In genomic region chr4:27930291-27930690, GRCh38 we compare ENCODE assay signal across 24 cellular contexts.
DNase-seq lines count a peak whose midpoint lies in the region; TF ChIP-seq lines count a peak whose summit lies in the region.
"Had no signal": no experiment of that assay in that cellular context is flagged by ENCODE, and none has a peak within 500 bp of the region (broad histone marks: within the 10 kb centered on the region; RNA-seq: fewer than 3 reads in every experiment).

No MANE protein-coding gene starts in this region.

- H3K36me3 Mint-ChIP-seq in MCF 10A (ENCODE audit: insufficient read depth, unreplicated experiment), result no peaks in the 10 kb centered on the region
- H3K36me3 Mint-ChIP-seq: CD14-positive monocyte; CD4-positive, alpha-beta memory T cell; CD4-positive, CD25-positive, alpha-beta regulatory T cell; CD8-positive, alpha-beta memory T cell; CD8-positive, alpha-beta T cell had no signal

- no peak for TF ChIP-seq CTCF in MCF 10A (IDR thresholded peaks at IDR 0.05; ENCODE audit: unreplicated experiment)

- H3K27ac Mint-ChIP-seq in MCF 10A (ENCODE audit: low read depth, unreplicated experiment), result no peak overlapping the region
- H3K27ac Mint-ChIP-seq: B cell; CD14-positive monocyte; CD4-positive, alpha-beta memory T cell; CD4-positive, alpha-beta T cell; CD4-positive, CD25-positive, alpha-beta regulatory T cell; CD8-positive, alpha-beta memory T cell; CD8-positive, alpha-beta T cell had no signal

- H3K9me3 Mint-ChIP-seq in MCF 10A (ENCODE audit: unreplicated experiment), result no peaks in the 10 kb centered on the region

- DNase-seq in SK-N-DZ (ENCODE audit: low spot score), result peak; percentile 95
- no peak for DNase-seq in MCF 10A (ENCODE audit: unreplicated experiment)
- DNase-seq: 8988T; ACHN; AML-193; BE2C; C1 segment of cervical spinal cord; Caco-2; Calu3; CD4-positive, alpha-beta memory T cell; CD4-positive, alpha-beta T cell; CD4-positive, CD25-positive, alpha-beta regulatory T cell; CD8-positive, alpha-beta memory T cell; CD8-positive, alpha-beta T cell; COR-L47; DMS 273 treated with DMSO at 0.1 percent for 48 hours; DMS153; DMS53; DMS79; DMS79 treated with DMSO at 0.1 percent for 48 hours; DND-41; EL had no signal

- CTCF ChIA-PET in MCF 10A (lab: Yijun Ruan, JAX), result no interaction called here

- POLR2A ChIA-PET in MCF 10A (lab: Yijun Ruan, JAX), result interaction anchor here (0.6 kb wide), 1 partner anchor 1070 kb away, joined by 3 read pairs; the partner anchor contains the start of gene STIM2

- BruUV-seq in MCF 10A (replicated peaks; lab: Mats Ljungman, UMichigan), result no TSS peak

- no peak overlapping the region for H3K4me3 Mint-ChIP-seq in MCF 10A (ENCODE audit: unreplicated experiment)
- H3K4me3 Mint-ChIP-seq: B cell; CD14-positive monocyte; CD4-positive, alpha-beta memory T cell; CD4-positive, alpha-beta T cell; CD4-positive, CD25-positive, alpha-beta regulatory T cell; CD8-positive, alpha-beta memory T cell; CD8-positive, alpha-beta T cell had no signal

- H3K27me3 Mint-ChIP-seq in MCF 10A (ENCODE audit: insufficient read depth, unreplicated experiment), result no peaks in the 10 kb centered on the region
- H3K27me3 Mint-ChIP-seq: B cell; CD4-positive, alpha-beta memory T cell; CD4-positive, alpha-beta T cell; CD4-positive, CD25-positive, alpha-beta regulatory T cell; CD8-positive, alpha-beta memory T cell had no signal

- intact Hi-C loops in MCF 10A (cut with micrococcal nuclease), result no loop called here

- peaks cover 11% of the 10 kb centered on the region for H3K4me1 Mint-ChIP-seq in MCF 10A (ENCODE audit: insufficient read depth, unreplicated experiment)
- H3K4me1 Mint-ChIP-seq: B cell; CD14-positive monocyte; CD4-positive, alpha-beta memory T cell; CD8-positive, alpha-beta memory T cell had no signal
